In genomic region chr5:149172261-149172660, GRCh38 we compare ENCODE assay signal across 10 cellular contexts. TPM values are rescaled to one million over a fixed set of nuclear protein-coding genes. Genes with fewer than 3 reads are reported as not detected.
A peak's percentile ranks its signal among the peaks of the same experiment; 100 is the strongest.
DNase-seq lines count a peak whose midpoint lies in the region; ATAC-seq and TF ChIP-seq lines count a peak whose summit lies in the region.
"Had no signal": no experiment of that assay in that cellular context is flagged by ENCODE, and none has a peak within 500 bp of the region (broad histone marks: within the 10 kb centered on the region; RNA-seq: fewer than 3 reads in every experiment).

No MANE protein-coding gene starts in this region.

- intact Hi-C loops in MCF 10A (cut with micrococcal nuclease) (no loop called here), breast epithelium (cut with DNase I; ENCODE audit: low total_unique reads) (no loop called here)

- peak overlapping the region in 1 of 2 donors; percentile 7 for H3K27ac ChIP-seq in breast epithelium

- no peaks in the 10 kb centered on the region for H3K9me3 ChIP-seq in breast epithelium

- peaks cover 51% of the 10 kb centered on the region for H3K4me1 Mint-ChIP-seq in MCF 10A (ENCODE audit: insufficient read depth, unreplicated experiment)
- no peaks in the 10 kb centered on the region for H3K4me1 Mint-ChIP-seq in stimulated activated memory B cell treated with anti-CD40 and anti-IgM and Interleukin-4, amounts not matched to agents 10 μg/mL and 1 μg/mL and 100 μg/mL, for 72 hours
- H3K4me1 Mint-ChIP-seq: activated B cell treated with CpG ODN at 0.5 μM for 24 hours had no signal

- BruUV-seq in MCF 10A (replicated peaks; lab: Mats Ljungman, UMichigan), result no TSS peak

- no peak overlapping the region for H3K4me3 Mint-ChIP-seq in MCF 10A (ENCODE audit: unreplicated experiment)
- no peak overlapping the region for H3K4me3 Mint-ChIP-seq in stimulated activated memory B cell treated with anti-CD40 and anti-IgM and Interleukin-4, amounts not matched to agents 10 μg/mL and 1 μg/mL and 100 μg/mL, for 72 hours
- H3K4me3 Mint-ChIP-seq: activated B cell treated with CpG ODN at 0.5 μM for 24 hours; CD4-positive, CD25-positive, alpha-beta regulatory T cell had no signal

- H3K27ac Mint-ChIP-seq in MCF 10A (ENCODE audit: low read depth, unreplicated experiment), result peak overlapping the region; percentile 91
- no peak overlapping the region for H3K27ac Mint-ChIP-seq in stimulated activated memory B cell treated with anti-CD40 and anti-IgM and Interleukin-4, amounts not matched to agents 10 μg/mL and 1 μg/mL and 100 μg/mL, for 72 hours
- H3K27ac Mint-ChIP-seq: activated B cell treated with CpG ODN at 0.5 μM for 24 hours; CD4-positive, CD25-positive, alpha-beta regulatory T cell had no signal

- TF ChIP-seq POLR2A in breast epithelium (IDR thresholded peaks at IDR 0.05), result no peak

- no peaks in the 10 kb centered on the region for H3K9me3 Mint-ChIP-seq in MCF 10A (ENCODE audit: unreplicated experiment)
- H3K9me3 Mint-ChIP-seq in stimulated activated memory B cell treated with anti-CD40 and anti-IgM and Interleukin-4, amounts not matched to agents 10 μg/mL and 1 μg/mL and 100 μg/mL, for 72 hours, result no peaks in the 10 kb centered on the region
- H3K9me3 Mint-ChIP-seq: activated B cell treated with CpG ODN at 0.5 μM for 24 hours had no signal

- no peaks in the 10 kb centered on the region for H3K36me3 ChIP-seq in breast epithelium

- POLR2A ChIA-PET in MCF 10A (lab: Yijun Ruan, JAX), result no interaction called here

- TF ChIP-seq CTCF in MCF 10A (IDR thresholded peaks at IDR 0.05; ENCODE audit: unreplicated experiment) (no peak), breast epithelium (IDR thresholded peaks at IDR 0.05) (no peak)

- peaks cover 19% of the 10 kb centered on the region for H3K36me3 Mint-ChIP-seq in MCF 10A (ENCODE audit: insufficient read depth, unreplicated experiment)
- no peaks in the 10 kb centered on the region for H3K36me3 Mint-ChIP-seq in stimulated activated memory B cell treated with anti-CD40 and anti-IgM and Interleukin-4, amounts not matched to agents 10 μg/mL and 1 μg/mL and 100 μg/mL, for 72 hours
- H3K36me3 Mint-ChIP-seq: CD4-positive, CD25-positive, alpha-beta regulatory T cell had no signal

- H3K4me1 ChIP-seq in breast epithelium, result no peaks in the 10 kb centered on the region

- CTCF ChIA-PET in MCF 10A (lab: Yijun Ruan, JAX), result no interaction called here

- no peak overlapping the region for H3K4me3 ChIP-seq in breast epithelium

- ATAC-seq in HG03103 (IDR thresholded peaks at IDR 0.05; ENCODE audit: low read depth, unreplicated experiment) (peak; percentile 74), GM19455 (IDR thresholded peaks at IDR 0.05; ENCODE audit: unreplicated experiment) (no peak)
- ATAC-seq in stimulated activated memory B cell treated with anti-CD40 and anti-IgM and Interleukin-4, amounts not matched to agents 10 μg/mL and 1 μg/mL and 100 μg/mL, for 72 hours, result peak; percentile 71

- H3K27me3 Mint-ChIP-seq in MCF 10A (ENCODE audit: insufficient read depth, unreplicated experiment), result no peaks in the 10 kb centered on the region
- H3K27me3 Mint-ChIP-seq in stimulated activated memory B cell treated with anti-CD40 and anti-IgM and Interleukin-4, amounts not matched to agents 10 μg/mL and 1 μg/mL and 100 μg/mL, for 72 hours, result peaks cover 42% of the 10 kb centered on the region

- peak; percentile 32 for DNase-seq in MCF 10A (ENCODE audit: unreplicated experiment)
- DNase-seq in breast epithelium (ENCODE audit: low spot score in 2 of 2), result no peak
- DNase-seq in amniotic stem cell (lab: John Stamatoyannopoulos, UW), result peak; percentile 60
- no peak for DNase-seq in NCI-H2029 (lab: John Stamatoyannopoulos, UW)
- no peak for DNase-seq in GOT3 (lab: John Stamatoyannopoulos, UW)
- DNase-seq: activated B cell treated with CpG ODN at 0.5 μM for 24 hours had no signal

- no peaks in the 10 kb centered on the region for H3K27me3 ChIP-seq in breast epithelium

RNA-seq across cellular contexts. Expression of gene ABLIM3, which starts 31.0 kb away (rescaled TPM):
- total RNA-seq in MCF 10A (2022) (168 and 206 TPM in 2 replicates), breast epithelium (10 to 100 TPM; 26.3 to 61.9 (median 57.4) TPM)
- total RNA-seq: activated B cell treated with CpG ODN at 0.5 μM for 24 hours had no signal

Comparison
In these comparisons a context has a peak if more than half of its experiments do, and no peak if none do; other contexts are left out.
1. DNase-seq: peak in MCF 10A (single experiment) and amniotic stem cell (single experiment); none in breast epithelium (0 of 2), NCI-H2029 (single experiment) and GOT3 (single experiment).